25 cellular contexts compared by ENCODE assay signal in the genomic region with DNA sequence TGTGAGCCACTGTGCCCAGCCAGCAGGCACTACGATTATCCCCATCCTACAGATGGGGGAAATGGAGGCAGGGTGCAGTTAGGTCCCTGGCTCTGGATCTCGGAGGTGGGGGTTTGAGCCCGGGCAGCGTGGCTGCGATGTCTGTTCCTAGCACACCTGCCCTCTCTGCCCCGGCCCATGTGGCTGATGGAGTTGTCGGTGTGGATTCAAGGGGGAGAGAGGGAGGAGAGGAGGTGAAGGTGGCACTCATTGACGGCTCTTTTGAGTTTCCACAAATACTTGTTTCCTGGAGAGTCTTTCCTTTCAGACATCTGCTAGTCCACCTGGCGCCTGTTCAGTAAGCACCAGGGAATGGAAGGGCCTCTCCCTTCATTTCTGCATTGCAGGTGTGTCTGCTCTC.
DNase-seq lines count a peak whose midpoint lies in the region; ATAC-seq and TF ChIP-seq lines count a peak whose summit lies in the region.
"Had no signal": no experiment of that assay in that cellular context is flagged by ENCODE, and none has a peak within 500 bp of the region (broad histone marks: within the 10 kb centered on the region; RNA-seq: fewer than 3 reads in every experiment).

No MANE protein-coding gene starts in this region.

- no peaks in the 10 kb centered on the region for H3K9me3 Mint-ChIP-seq in stimulated activated naive CD8-positive, alpha-beta T cell treated with anti-CD3 and anti-CD28 coated beads, Interleukin-15, Interleukin-2, amounts not matched to agents 100 ng/mL and 50 ng/mL, for 24 hours
- H3K9me3 Mint-ChIP-seq in stimulated activated naive CD8-positive, alpha-beta T cell treated with anti-CD3 and anti-CD28 coated beads, Interleukin-15, amount 100 ng/mL, for 72 hours: no peaks in the 10 kb centered on the region
- H3K9me3 Mint-ChIP-seq in activated T-helper 17 cell treated with anti-CD3 and anti-CD28 coated beads, Interleukin-2, amount 50 U/mL, for 72 hours: no peaks in the 10 kb centered on the region
- no peaks in the 10 kb centered on the region for H3K9me3 Mint-ChIP-seq in mesothelial cell of epicardium
- H3K9me3 Mint-ChIP-seq: activated B cell treated with CpG ODN at 0.5 μM for 24 hours; activated naive CD4-positive, alpha-beta T cell treated with anti-CD3 and anti-CD28 coated beads, Interleukin-2, amount 10 ng/mL, durations not matched to agents 7 days and 5 days; activated T-helper 1 cell treated with anti-CD3 and anti-CD28 coated beads, Interleukin-12 subunit alpha, Interleukin-12 subunit beta, Interleukin-2, Interleukin-4 antibody, amounts not matched to agents 30 ng/mL and 10 ng/mL and 1 ng/mL, durations not matched to agents 14 hours and 24 hours and 36 hours; effector memory CD8-positive, alpha-beta T cell; neural progenitor cell had no signal

- H3K27me3 Mint-ChIP-seq in stimulated activated naive CD8-positive, alpha-beta T cell treated with anti-CD3 and anti-CD28 coated beads, Interleukin-15, Interleukin-2, amounts not matched to agents 100 ng/mL and 50 ng/mL, for 24 hours: no peaks in the 10 kb centered on the region
- no peaks in the 10 kb centered on the region for H3K27me3 Mint-ChIP-seq in stimulated activated naive CD8-positive, alpha-beta T cell treated with anti-CD3 and anti-CD28 coated beads, Interleukin-15, amount 100 ng/mL, for 72 hours
- no peaks in the 10 kb centered on the region for H3K27me3 Mint-ChIP-seq in activated T-helper 17 cell treated with anti-CD3 and anti-CD28 coated beads, Interleukin-2, amount 50 U/mL, for 72 hours
- no peaks in the 10 kb centered on the region for H3K27me3 Mint-ChIP-seq in mesothelial cell of epicardium (ENCODE audit: low read depth)
- H3K27me3 Mint-ChIP-seq: activated B cell treated with CpG ODN at 0.5 μM for 24 hours; activated naive CD4-positive, alpha-beta T cell treated with anti-CD3 and anti-CD28 coated beads, Interleukin-2, amount 10 ng/mL, durations not matched to agents 7 days and 5 days; effector memory CD8-positive, alpha-beta T cell; progenitor cell of endocrine pancreas had no signal

- DNase-seq in stimulated activated naive CD8-positive, alpha-beta T cell treated with anti-CD3 and anti-CD28 coated beads, Interleukin-15, amount 100 ng/mL, for 72 hours: no peak
- DNase-seq in mesothelial cell of epicardium (ENCODE audit: low spot score in 2 of 2, unreplicated experiment in 2 of 2) (no peak), EL (no peak)
- DNase-seq: activated B cell treated with CpG ODN at 0.5 μM for 24 hours; activated CD4-positive, alpha-beta T cell treated with anti-CD3 and anti-CD28 coated beads, Interleukin-2, amount 50 U/mL, for 1 hour; activated naive CD4-positive, alpha-beta T cell treated with anti-CD3 and anti-CD28 coated beads, Interleukin-2, amount 10 ng/mL, durations not matched to agents 7 days and 5 days; amygdala; effector memory CD8-positive, alpha-beta T cell; esophagus squamous epithelium; foreskin melanocyte; KG1; MG63; NCI-H1105 treated with DMSO at 0.1 percent for 48 hours; NCI-H2081 treated with DMSO at 0.1 percent for 48 hours; NCI-H524 treated with DMSO at 0.1 percent for 48 hours; sigmoid colon; stimulated activated CD4-positive, alpha-beta T cell treated with anti-CD3 and anti-CD28 coated beads, Interleukin-4, amount 100 ng/mL, for 4 hours; stimulated activated naive CD4-positive, alpha-beta T cell treated with Interleukin-2 at 50 U/mL for 16 hours had no signal

- peaks cover 11% of the 10 kb centered on the region for H3K4me1 Mint-ChIP-seq in stimulated activated naive CD8-positive, alpha-beta T cell treated with anti-CD3 and anti-CD28 coated beads, Interleukin-15, Interleukin-2, amounts not matched to agents 100 ng/mL and 50 ng/mL, for 24 hours (ENCODE audit: low read depth)
- H3K4me1 Mint-ChIP-seq in stimulated activated naive CD8-positive, alpha-beta T cell treated with anti-CD3 and anti-CD28 coated beads, Interleukin-15, amount 100 ng/mL, for 72 hours: peaks cover 38% of the 10 kb centered on the region
- peaks cover 30% of the 10 kb centered on the region for H3K4me1 Mint-ChIP-seq in activated T-helper 17 cell treated with anti-CD3 and anti-CD28 coated beads, Interleukin-2, amount 50 U/mL, for 72 hours
- H3K4me1 Mint-ChIP-seq in mesothelial cell of epicardium: peaks cover 20% of the 10 kb centered on the region
- H3K4me1 Mint-ChIP-seq: activated naive CD4-positive, alpha-beta T cell treated with anti-CD3 and anti-CD28 coated beads, Interleukin-2, amount 10 ng/mL, durations not matched to agents 7 days and 5 days had no signal

- no peak for ATAC-seq in stimulated activated naive CD8-positive, alpha-beta T cell treated with anti-CD3 and anti-CD28 coated beads, Interleukin-15, amount 100 ng/mL, for 72 hours
- ATAC-seq in activated T-helper 17 cell treated with anti-CD3 and anti-CD28 coated beads, Interleukin-2, amount 50 U/mL, for 72 hours (replicated peaks): no peak
- ATAC-seq in GM19467 (IDR thresholded peaks at IDR 0.05; ENCODE audit: unreplicated experiment): no peak
- no peak for ATAC-seq in GM18858 (IDR thresholded peaks at IDR 0.05; ENCODE audit: unreplicated experiment)
- ATAC-seq: effector memory CD8-positive, alpha-beta T cell had no signal

- H3K27ac Mint-ChIP-seq in stimulated activated naive CD8-positive, alpha-beta T cell treated with anti-CD3 and anti-CD28 coated beads, Interleukin-15, Interleukin-2, amounts not matched to agents 100 ng/mL and 50 ng/mL, for 24 hours: peak overlapping the region; percentile 8
- peak overlapping the region in 1 of 2 donors; percentile 50 for H3K27ac Mint-ChIP-seq in stimulated activated naive CD8-positive, alpha-beta T cell treated with anti-CD3 and anti-CD28 coated beads, Interleukin-15, amount 100 ng/mL, for 72 hours
- H3K27ac Mint-ChIP-seq in activated T-helper 17 cell treated with anti-CD3 and anti-CD28 coated beads, Interleukin-2, amount 50 U/mL, for 72 hours: peak overlapping the region; percentile 90
- peak overlapping the region; percentile 21 for H3K27ac Mint-ChIP-seq in mesothelial cell of epicardium
- H3K27ac Mint-ChIP-seq: activated naive CD4-positive, alpha-beta T cell treated with anti-CD3 and anti-CD28 coated beads, Interleukin-2, amount 10 ng/mL, durations not matched to agents 7 days and 5 days; activated T-helper 1 cell treated with anti-CD3 and anti-CD28 coated beads, Interleukin-12 subunit alpha, Interleukin-12 subunit beta, Interleukin-2, Interleukin-4 antibody, amounts not matched to agents 30 ng/mL and 10 ng/mL and 1 ng/mL, durations not matched to agents 14 hours and 24 hours and 36 hours had no signal

- peaks cover 10% of the 10 kb centered on the region for H3K36me3 Mint-ChIP-seq in stimulated activated naive CD8-positive, alpha-beta T cell treated with anti-CD3 and anti-CD28 coated beads, Interleukin-15, Interleukin-2, amounts not matched to agents 100 ng/mL and 50 ng/mL, for 24 hours (ENCODE audit: low read depth)
- H3K36me3 Mint-ChIP-seq in activated T-helper 17 cell treated with anti-CD3 and anti-CD28 coated beads, Interleukin-2, amount 50 U/mL, for 72 hours (ENCODE audit: low read depth): peaks cover 65% of the 10 kb centered on the region
- H3K36me3 Mint-ChIP-seq in mesothelial cell of epicardium: peaks cover 14% of the 10 kb centered on the region

- no peak for TF ChIP-seq CTCF in mesothelial cell of epicardium (IDR thresholded peaks at IDR 0.05; ENCODE audit: unreplicated experiment)

- no peak overlapping the region for H3K4me3 Mint-ChIP-seq in stimulated activated naive CD8-positive, alpha-beta T cell treated with anti-CD3 and anti-CD28 coated beads, Interleukin-15, Interleukin-2, amounts not matched to agents 100 ng/mL and 50 ng/mL, for 24 hours
- H3K4me3 Mint-ChIP-seq in stimulated activated naive CD8-positive, alpha-beta T cell treated with anti-CD3 and anti-CD28 coated beads, Interleukin-15, amount 100 ng/mL, for 72 hours: no peak overlapping the region
- H3K4me3 Mint-ChIP-seq in activated T-helper 17 cell treated with anti-CD3 and anti-CD28 coated beads, Interleukin-2, amount 50 U/mL, for 72 hours: no peak overlapping the region
- no peak overlapping the region for H3K4me3 Mint-ChIP-seq in mesothelial cell of epicardium
- H3K4me3 Mint-ChIP-seq: activated B cell treated with CpG ODN at 0.5 μM for 24 hours; activated naive CD4-positive, alpha-beta T cell treated with anti-CD3 and anti-CD28 coated beads, Interleukin-2, amount 10 ng/mL, durations not matched to agents 7 days and 5 days; activated T-helper 1 cell treated with anti-CD3 and anti-CD28 coated beads, Interleukin-12 subunit alpha, Interleukin-12 subunit beta, Interleukin-2, Interleukin-4 antibody, amounts not matched to agents 30 ng/mL and 10 ng/mL and 1 ng/mL, durations not matched to agents 14 hours and 24 hours and 36 hours; effector memory CD8-positive, alpha-beta T cell; neural progenitor cell had no signal
